In the genomic region with DNA sequence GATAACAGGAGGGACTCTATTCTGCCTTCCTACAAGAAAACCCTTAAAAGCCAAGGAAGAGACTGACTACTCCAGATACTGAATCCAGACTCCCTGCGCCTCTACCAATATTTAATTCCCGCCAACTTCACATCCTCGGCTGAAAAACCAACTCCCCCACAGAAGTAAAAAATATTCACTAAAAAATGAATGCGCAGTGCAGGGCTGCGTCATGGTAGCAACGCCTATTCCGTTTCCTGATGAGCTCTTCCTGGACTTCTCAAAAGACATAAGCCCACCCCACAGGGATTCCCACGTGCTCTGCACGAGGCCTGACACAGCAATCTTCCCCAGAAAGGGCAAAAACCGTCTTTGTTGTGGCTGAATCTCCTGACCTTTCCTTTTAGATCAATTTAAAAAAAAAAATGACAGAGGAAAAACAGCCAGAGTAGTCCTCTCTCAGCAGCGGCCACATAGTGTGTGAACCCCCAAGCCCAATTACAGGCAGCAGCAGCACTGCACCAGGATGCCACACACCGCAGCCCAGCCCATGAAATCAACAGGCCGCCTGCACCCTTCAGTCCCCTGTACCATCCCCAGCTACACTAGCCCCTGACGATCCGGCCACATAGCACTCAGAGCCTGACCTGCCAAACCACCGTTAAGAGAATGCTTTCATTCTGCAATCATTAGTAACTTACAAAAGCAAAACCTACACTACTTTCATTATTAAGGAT, we compare ENCODE assay signal across 18 cellular contexts.
"Had no signal": no experiment of that assay in that cellular context is flagged by ENCODE, and none has a peak within 500 bp of the region (broad histone marks: within the 10 kb centered on the region; RNA-seq: fewer than 3 reads in every experiment).

No MANE protein-coding gene starts in this region.

- DNase-seq: activated CD4-positive, alpha-beta T cell treated with anti-CD3 and anti-CD28 coated beads, Interleukin-2, amount 10 ng/mL, durations not matched to agents 7 days and 5 days; activated CD4-positive, CD25-positive, alpha-beta regulatory T cell; activated gamma-delta T cell; activated T-cell treated with anti-CD3 and anti-CD28 coated beads, Interleukin-2, amount 50 U/mL, for 1 hour; aorta; cerebellar nuclear complex; effector CD8-positive, alpha-beta T cell; foreskin keratinocyte; kidney glomerular epithelial cell; mesenchymal stem cell; sigmoid colon; spleen; stimulated activated CD4-positive, alpha-beta T cell treated with anti-CD3 and anti-CD28 coated beads, Interleukin-2, amount 100 ng/mL, for 24 hours; SW 1271; uterus had no signal

- H3K36me3 ChIP-seq: ovary, uterus had no signal

- H3K27me3 ChIP-seq: foreskin keratinocyte, ovary, sigmoid colon, spleen, tibial nerve, uterus had no signal

- H3K4me3 ChIP-seq: ovary, sigmoid colon, spleen, tibial nerve, uterus had no signal

- H3K27ac Mint-ChIP-seq: activated CD4-positive, alpha-beta T cell treated with anti-CD3 and anti-CD28 coated beads, Interleukin-2, amount 10 ng/mL, durations not matched to agents 7 days and 5 days; stimulated activated memory B cell treated with anti-CD40 and anti-IgM and Interleukin-4, amounts not matched to agents 10 μg/mL and 1 μg/mL and 100 μg/mL, for 72 hours had no signal

- H3K27ac ChIP-seq: foreskin keratinocyte, ovary, spleen, uterus had no signal

- H3K9me3 Mint-ChIP-seq: activated CD4-positive, alpha-beta T cell treated with anti-CD3 and anti-CD28 coated beads, Interleukin-2, amount 10 ng/mL, durations not matched to agents 7 days and 5 days; stimulated activated memory B cell treated with anti-CD40 and anti-IgM and Interleukin-4, amounts not matched to agents 10 μg/mL and 1 μg/mL and 100 μg/mL, for 72 hours had no signal

- H3K4me1 ChIP-seq: foreskin keratinocyte, spleen, uterus had no signal

- H3K27me3 Mint-ChIP-seq: activated CD4-positive, alpha-beta T cell treated with anti-CD3 and anti-CD28 coated beads, Interleukin-2, amount 10 ng/mL, durations not matched to agents 7 days and 5 days; stimulated activated memory B cell treated with anti-CD40 and anti-IgM and Interleukin-4, amounts not matched to agents 10 μg/mL and 1 μg/mL and 100 μg/mL, for 72 hours had no signal

- ATAC-seq: foreskin keratinocyte; stimulated activated memory B cell treated with anti-CD40 and anti-IgM and Interleukin-4, amounts not matched to agents 10 μg/mL and 1 μg/mL and 100 μg/mL, for 72 hours had no signal

- H3K9me3 ChIP-seq: ovary, sigmoid colon, spleen, tibial nerve, uterus had no signal

- H3K4me3 Mint-ChIP-seq: activated CD4-positive, alpha-beta T cell treated with anti-CD3 and anti-CD28 coated beads, Interleukin-2, amount 10 ng/mL, durations not matched to agents 7 days and 5 days; stimulated activated memory B cell treated with anti-CD40 and anti-IgM and Interleukin-4, amounts not matched to agents 10 μg/mL and 1 μg/mL and 100 μg/mL, for 72 hours had no signal
